13 cellular contexts compared by ENCODE assay signal in the genomic region with DNA sequence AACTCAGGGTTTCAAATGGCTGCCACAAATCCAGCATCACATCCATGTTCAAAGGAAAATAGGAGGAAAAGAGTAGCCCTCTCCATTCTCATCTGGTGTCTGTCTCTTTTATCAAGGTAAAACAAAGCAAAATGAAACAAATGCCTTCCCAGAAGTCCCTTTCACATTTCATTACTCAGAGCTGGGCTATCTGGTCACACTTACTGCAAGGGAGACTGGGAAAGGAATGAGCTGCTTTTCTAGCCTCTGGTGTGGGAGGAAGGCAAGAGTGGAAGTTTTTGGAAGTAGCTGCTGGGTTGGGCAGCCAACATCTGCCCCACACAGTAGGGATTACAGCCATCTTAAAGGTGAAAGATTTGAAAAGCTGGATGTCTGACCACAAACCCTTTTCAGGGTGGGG. TPM values are rescaled to one million over a fixed set of nuclear protein-coding genes. Genes with fewer than 3 reads are reported as not detected.
"Had no signal": no experiment of that assay in that cellular context is flagged by ENCODE, and none has a peak within 500 bp of the region (broad histone marks: within the 10 kb centered on the region; RNA-seq: fewer than 3 reads in every experiment).

No MANE protein-coding gene starts in this region.

- DNase-seq: activated CD4-positive, alpha-beta T cell treated with anti-CD3 and anti-CD28 coated beads, Interleukin-2, amount 50 U/mL, for 48 hours; activated naive CD4-positive, alpha-beta T cell treated with anti-CD3 and anti-CD28 coated beads, Interleukin-2, amount 10 ng/mL, durations not matched to agents 7 days and 5 days; activated T-cell treated with anti-CD3 and anti-CD28 coated beads, Interleukin-2, amount 50 U/mL, for 1 hour; colonic mucosa; heart right ventricle; naive thymus-derived CD8-positive, alpha-beta T cell; WERI-Rb-1 had no signal

- ATAC-seq: gastroesophageal sphincter; heart right ventricle; left lobe of liver; naive thymus-derived CD8-positive, alpha-beta T cell; stimulated activated effector memory CD8-positive, alpha-beta T cell treated with anti-CD3 and anti-CD28 coated beads, Interleukin-12 subunit alpha, Interleukin-12 subunit beta, amount 100 ng/mL, for 72 hours had no signal

- H3K27me3 ChIP-seq: cardiac muscle cell, colonic mucosa, gastroesophageal sphincter, heart right ventricle had no signal

- H3K4me1 ChIP-seq: colonic mucosa, parathyroid adenoma had no signal

- H3K9me3 ChIP-seq: colonic mucosa had no signal

- H3K36me3 ChIP-seq: cardiac muscle cell, colonic mucosa, gastroesophageal sphincter, heart right ventricle, WERI-Rb-1 had no signal

- H3K27ac ChIP-seq: cardiac muscle cell, colonic mucosa, gastroesophageal sphincter, heart right ventricle, parathyroid adenoma, WERI-Rb-1 had no signal

- H3K4me3 ChIP-seq: cardiac muscle cell, colonic mucosa, gastroesophageal sphincter, heart right ventricle had no signal

RNA-seq across cellular contexts. Expression of a gene that starts 51.8 kb away (rescaled TPM):
- total RNA-seq: T-helper 1 cell treated with Interleukin-12 subunit alpha and Interleukin-12 subunit beta and Interleukin-4 antibody, amounts not matched to agents 30 ng/mL and 1 ng/mL, for 36 hours had no signal
